9 cellular contexts compared by ENCODE assay signal in genomic region chr14:22464422-22465142, GRCh38.
DNase-seq lines count a peak whose midpoint lies in the region; ATAC-seq lines count a peak whose summit lies in the region.
"Had no signal": no experiment of that assay in that cellular context is flagged by ENCODE, and none has a peak within 500 bp of the region (broad histone marks: within the 10 kb centered on the region; RNA-seq: fewer than 3 reads in every experiment).

No MANE protein-coding gene starts in this region.

- ATAC-seq in activated T-cell treated with anti-CD3 and anti-CD28 coated beads, Interleukin-2, amount 50 U/mL, for 72 hours (replicated peaks in 1 of 2), result peak; percentile 51 to 61
- ATAC-seq in GM21619 (IDR thresholded peaks at IDR 0.05; ENCODE audit: unreplicated experiment) (peak; percentile 65), HG03159 (IDR thresholded peaks at IDR 0.05; ENCODE audit: unreplicated experiment) (peak; percentile 68)
- ATAC-seq in stimulated activated memory B cell treated with anti-CD40 and anti-IgM and Interleukin-4, amounts not matched to agents 10 μg/mL and 1 μg/mL and 100 μg/mL, for 72 hours, result peak; percentile 89

- H3K9me3 ChIP-seq in mesenchymal stem cell (ENCODE audit: control insufficient read depth, low read length), result no peaks in the 10 kb centered on the region

- 93% methylated on average over 4 of the region's 4 CpGs for WGBS in mesenchymal stem cell

- H3K4me3 ChIP-seq in mesenchymal stem cell (ENCODE audit: insufficient read depth in 1 of 2, low read depth in 1 of 2, low read length in 2 of 2), result no peak overlapping the region

- no peak overlapping the region for H3K27ac Mint-ChIP-seq in activated T-cell treated with anti-CD3 and anti-CD28 coated beads, Interleukin-2, amount 50 U/mL, for 72 hours
- peak overlapping the region; percentile 90 for H3K27ac Mint-ChIP-seq in stimulated activated memory B cell treated with anti-CD40 and anti-IgM and Interleukin-4, amounts not matched to agents 10 μg/mL and 1 μg/mL and 100 μg/mL, for 72 hours

- no peak overlapping the region for H3K27ac ChIP-seq in mesenchymal stem cell (ENCODE audit: low read length, poor library complexity, severe bottlenecking)

- no peak overlapping the region for H4K8ac ChIP-seq in mesenchymal stem cell (ENCODE audit: low read length)

- H3K4me1 ChIP-seq in mesenchymal stem cell (ENCODE audit: control insufficient read depth, insufficient read depth, low read depth, low read length), result peaks cover 7% of the 10 kb centered on the region

- no peak overlapping the region for H2BK5ac ChIP-seq in mesenchymal stem cell (ENCODE audit: low read depth, low read length, poor library complexity, severe bottlenecking)

- no peak overlapping the region for H3K14ac ChIP-seq in mesenchymal stem cell (ENCODE audit: low read length in 2 of 2)

- H3K4me3 Mint-ChIP-seq in activated T-cell treated with anti-CD3 and anti-CD28 coated beads, Interleukin-2, amount 50 U/mL, for 72 hours, result no peak overlapping the region
- peak overlapping the region; percentile 10 for H3K4me3 Mint-ChIP-seq in stimulated activated memory B cell treated with anti-CD40 and anti-IgM and Interleukin-4, amounts not matched to agents 10 μg/mL and 1 μg/mL and 100 μg/mL, for 72 hours

- no peaks in the 10 kb centered on the region for H3K9me3 Mint-ChIP-seq in activated T-cell treated with anti-CD3 and anti-CD28 coated beads, Interleukin-2, amount 50 U/mL, for 72 hours
- H3K9me3 Mint-ChIP-seq in stimulated activated memory B cell treated with anti-CD40 and anti-IgM and Interleukin-4, amounts not matched to agents 10 μg/mL and 1 μg/mL and 100 μg/mL, for 72 hours, result no peaks in the 10 kb centered on the region

- no peak overlapping the region for H2BK12ac ChIP-seq in mesenchymal stem cell (ENCODE audit: low read length in 2 of 2)

- no peaks in the 10 kb centered on the region for H3K36me3 Mint-ChIP-seq in activated T-cell treated with anti-CD3 and anti-CD28 coated beads, Interleukin-2, amount 50 U/mL, for 72 hours (ENCODE audit: insufficient read depth in 2 of 2)
- peaks cover 5% of the 10 kb centered on the region for H3K36me3 Mint-ChIP-seq in stimulated activated memory B cell treated with anti-CD40 and anti-IgM and Interleukin-4, amounts not matched to agents 10 μg/mL and 1 μg/mL and 100 μg/mL, for 72 hours

- H3K27me3 ChIP-seq in mesenchymal stem cell (ENCODE audit: control insufficient read depth in 1 of 2, insufficient read depth in 1 of 2, low read length in 2 of 2), result peaks cover 0 to 4% of the 10 kb centered on the region in 2 experiments

- DNase-seq in activated T-cell treated with anti-CD3 and anti-CD28 coated beads, Interleukin-2, amount 50 U/mL, for 72 hours, result no peak
- no peak for DNase-seq in activated T-cell treated with anti-CD3 and anti-CD28 coated beads for 4 hours
- DNase-seq in mesenchymal stem cell, result no peak
- DNase-seq in DMS153 treated with DMSO at 0.1 percent for 48 hours (lab: John Stamatoyannopoulos, UW; ENCODE audit: unreplicated experiment), result no peak
- no peak for DNase-seq in iPS-NIHi11 (ENCODE audit: low spot score)
- DNase-seq: ACHN had no signal

- H2AK5ac ChIP-seq in mesenchymal stem cell (ENCODE audit: low read length, severe bottlenecking), result no peak overlapping the region

- H4K91ac ChIP-seq in mesenchymal stem cell (ENCODE audit: low read length), result no peak overlapping the region

- no peak overlapping the region for H2BK120ac ChIP-seq in mesenchymal stem cell (ENCODE audit: low read depth, low read length)

- H3K23ac ChIP-seq in mesenchymal stem cell (ENCODE audit: low read length in 2 of 2), result no peak overlapping the region

- H3K27me3 Mint-ChIP-seq in activated T-cell treated with anti-CD3 and anti-CD28 coated beads, Interleukin-2, amount 50 U/mL, for 72 hours (ENCODE audit: low read depth), result no peaks in the 10 kb centered on the region
- H3K27me3 Mint-ChIP-seq in stimulated activated memory B cell treated with anti-CD40 and anti-IgM and Interleukin-4, amounts not matched to agents 10 μg/mL and 1 μg/mL and 100 μg/mL, for 72 hours, result no peaks in the 10 kb centered on the region

- H3K4ac ChIP-seq in mesenchymal stem cell (ENCODE audit: low read depth in 1 of 2, low read length in 2 of 2), result peak overlapping the region in 1 of 2 experiments; percentile 34

- H3K18ac ChIP-seq in mesenchymal stem cell (ENCODE audit: low read depth in 1 of 2, low read length in 2 of 2), result no peak overlapping the region

- H3K79me1 ChIP-seq in mesenchymal stem cell (replicated peaks; ENCODE audit: low read length, poor library complexity, severe bottlenecking), result no peaks in the 10 kb centered on the region

- H3K4me2 ChIP-seq in mesenchymal stem cell (ENCODE audit: low read length, poor library complexity, severe bottlenecking), result no peak overlapping the region

- H2AFZ ChIP-seq in mesenchymal stem cell (ENCODE audit: low read depth, low read length), result no peak overlapping the region

- H3K36me3 ChIP-seq in mesenchymal stem cell (ENCODE audit: control insufficient read depth in 1 of 2, insufficient read depth in 2 of 2, low read depth in 1 of 2, low read length in 2 of 2), result no peaks in the 10 kb centered on the region

- no peak overlapping the region for H3K9ac ChIP-seq in mesenchymal stem cell (ENCODE audit: low read length)

- no peak overlapping the region for H2BK15ac ChIP-seq in mesenchymal stem cell (ENCODE audit: low read depth, poor library complexity, severe bottlenecking)

- no peaks in the 10 kb centered on the region for H3K4me1 Mint-ChIP-seq in activated T-cell treated with anti-CD3 and anti-CD28 coated beads, Interleukin-2, amount 50 U/mL, for 72 hours (ENCODE audit: low read depth)
- H3K4me1 Mint-ChIP-seq in stimulated activated memory B cell treated with anti-CD40 and anti-IgM and Interleukin-4, amounts not matched to agents 10 μg/mL and 1 μg/mL and 100 μg/mL, for 72 hours, result peaks cover 54% of the 10 kb centered on the region
